9 cellular contexts compared by ENCODE assay signal in the genomic region with DNA sequence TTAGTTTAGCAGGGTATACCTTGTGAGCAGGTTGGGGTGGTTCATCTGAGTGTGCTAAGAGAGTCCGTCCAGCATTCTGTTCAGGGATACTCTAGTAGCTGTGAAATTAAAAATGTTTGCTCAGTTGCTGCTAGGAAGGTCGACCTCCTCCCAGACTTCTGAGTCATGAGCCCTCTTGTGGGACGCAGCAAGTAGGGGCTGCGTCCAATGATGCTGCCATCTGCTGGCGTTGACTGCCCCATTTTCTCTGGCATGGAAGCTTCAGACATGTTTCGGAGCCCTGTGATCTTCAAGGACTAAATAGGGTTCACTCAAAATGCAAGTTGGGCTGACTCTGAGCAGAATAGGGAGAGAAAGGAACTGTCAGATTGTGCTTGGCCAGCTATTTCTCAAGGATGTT.
A peak's percentile ranks its signal among the peaks of the same experiment; 100 is the strongest.
DNase-seq lines count a peak whose midpoint lies in the region; ATAC-seq and TF ChIP-seq lines count a peak whose summit lies in the region.
"Had no signal": no experiment of that assay in that cellular context is flagged by ENCODE, and none has a peak within 500 bp of the region (broad histone marks: within the 10 kb centered on the region; RNA-seq: fewer than 3 reads in every experiment).

No MANE protein-coding gene starts in this region.

- no peaks in the 10 kb centered on the region for H3K27me3 ChIP-seq in OCI-LY1 (ENCODE audit: insufficient read depth, low read length)

- H3K79me2 ChIP-seq in OCI-LY1 (ENCODE audit: insufficient read depth, low read length): no peaks in the 10 kb centered on the region

- H3K27ac ChIP-seq in OCI-LY1 (ENCODE audit: low read depth, low read length, poor library complexity, severe bottlenecking): no peak overlapping the region

- no peaks in the 10 kb centered on the region for H3K4me1 ChIP-seq in OCI-LY1 (ENCODE audit: insufficient read depth, low read length, severe bottlenecking)

- no peaks in the 10 kb centered on the region for H3K9me3 ChIP-seq in OCI-LY1 (ENCODE audit: low read length)

- no peaks in the 10 kb centered on the region for H3K36me3 ChIP-seq in OCI-LY1 (ENCODE audit: insufficient read depth, low read length)

- DNase-seq in Ammon's horn (ENCODE audit: low spot score) (peak; percentile 34), astrocyte of the spinal cord (ENCODE audit: low read depth, low spot score) (peak; percentile 91), left colon (peak in 1 of 2 donors; percentile 28), GM13976 (ENCODE audit: low spot score) (no peak)
- peak; percentile 33 for DNase-seq in stimulated activated CD8-positive, alpha-beta memory T cell treated with anti-CD3 and anti-CD28 coated beads, Interleukin-4, amount 100 ng/mL, for 24 hours (ENCODE audit: low read depth)
- DNase-seq: natural killer cell had no signal

- ATAC-seq in GM19023 (IDR thresholded peaks at IDR 0.05; ENCODE audit: unreplicated experiment): peak; percentile 71
- peak; percentile 37 for ATAC-seq in left colon
- ATAC-seq in HG02588 (IDR thresholded peaks at IDR 0.05; ENCODE audit: unreplicated experiment): no peak

- H3F3A ChIP-seq in OCI-LY1 (ENCODE audit: insufficient read depth, low read length): no peaks in the 10 kb centered on the region

- no peak overlapping the region for H2AFZ ChIP-seq in OCI-LY1 (ENCODE audit: low read length)

- no peaks in the 10 kb centered on the region for H3K9me2 ChIP-seq in OCI-LY1 (ENCODE audit: low read depth, low read length)

- peak; percentile 61 for TF ChIP-seq CTCF in OCI-LY1 (IDR thresholded peaks at IDR 0.05; ENCODE audit: low read length)
- TF ChIP-seq CTCF in astrocyte of the spinal cord (IDR thresholded peaks at IDR 0.05; ENCODE audit: low read depth, low read length): peak; percentile 76
- TF ChIP-seq CTCF in GM13976 (IDR thresholded peaks at IDR 0.05; ENCODE audit: borderline replicate concordance, control extremely low read depth, extremely low read depth, insufficient read depth, missing control alignments): no peak

- in situ Hi-C loops in astrocyte of the spinal cord (cut with HindIII; ENCODE audit: low sequenced_read_pairs) (no loop called here), GM13976 (cut with MboI; ENCODE audit: low sequenced_read_pairs, unreplicated experiment) (no loop called here)

- no peaks in the 10 kb centered on the region for H4K20me1 ChIP-seq in OCI-LY1 (ENCODE audit: insufficient read depth, low read length)

- no peak overlapping the region for H3K9ac ChIP-seq in OCI-LY1 (ENCODE audit: low read length)

- no peak overlapping the region for H3K4me2 ChIP-seq in OCI-LY1 (ENCODE audit: low read length)

- intact Hi-C loops in left colon (cut with DNase I, micrococcal nuclease): no loop called here

- H3K4me3 ChIP-seq in OCI-LY1 (ENCODE audit: low read depth, low read length, poor library complexity, severe bottlenecking) (no peak overlapping the region), astrocyte of the spinal cord (ENCODE audit: low read depth, low read length) (no peak overlapping the region)
